9 cellular contexts compared by ENCODE assay signal in genomic region chr9:14347408-14348224, GRCh38. TPM values are rescaled to one million over a fixed set of nuclear protein-coding genes. Genes with fewer than 3 reads are reported as not detected.
A peak's percentile ranks its signal among the peaks of the same experiment; 100 is the strongest.
DNase-seq lines count a peak whose midpoint lies in the region; ATAC-seq and TF ChIP-seq lines count a peak whose summit lies in the region.
"Had no signal": no experiment of that assay in that cellular context is flagged by ENCODE, and none has a peak within 500 bp of the region (broad histone marks: within the 10 kb centered on the region; RNA-seq: fewer than 3 reads in every experiment).

No MANE protein-coding gene starts in this region.

- intact Hi-C loops in upper lobe of right lung (cut with DNase I): no loop called here

- no peaks in the 10 kb centered on the region for H3K9me2 ChIP-seq in MM.1S (replicated peaks; ENCODE audit: insufficient read depth, low read length)

- H3K36me3 ChIP-seq in mesodermal cell (ENCODE audit: control insufficient read depth, insufficient read depth, low read length): no peaks in the 10 kb centered on the region
- H3K36me3 ChIP-seq in upper lobe of right lung: no peaks in the 10 kb centered on the region
- no peaks in the 10 kb centered on the region for H3K36me3 ChIP-seq in MM.1S (replicated peaks; ENCODE audit: insufficient read depth, low read length)

- H3K4me2 ChIP-seq in MM.1S (ENCODE audit: low read depth, low read length): no peak overlapping the region

- H4K20me1 ChIP-seq in MM.1S (ENCODE audit: insufficient read depth, low read length): no peaks in the 10 kb centered on the region

- H3K27ac ChIP-seq in mesodermal cell (ENCODE audit: low read depth, low read length, severe bottlenecking) (no peak overlapping the region), upper lobe of right lung (peak overlapping the region; percentile 81), MM.1S (ENCODE audit: low read length) (no peak overlapping the region)

- peaks cover 37% of the 10 kb centered on the region for H3K4me1 ChIP-seq in mesodermal cell (ENCODE audit: control insufficient read depth, insufficient read depth, low read length, poor library complexity, severe bottlenecking)
- peaks cover 16% of the 10 kb centered on the region for H3K4me1 ChIP-seq in upper lobe of right lung
- H3K4me1 ChIP-seq in MM.1S (ENCODE audit: low read length): no peaks in the 10 kb centered on the region

- ATAC-seq in esophagus mucosa (peak; percentile 55), upper lobe of right lung (peak; percentile 52), GM18873 (IDR thresholded peaks at IDR 0.05; ENCODE audit: low FRiP score, unreplicated experiment) (no peak)

- no peaks in the 10 kb centered on the region for H3K79me2 ChIP-seq in MM.1S (ENCODE audit: low read length)

- H3K27me3 ChIP-seq in upper lobe of right lung (peaks cover 50% of the 10 kb centered on the region), MM.1S (replicated peaks; ENCODE audit: insufficient read depth, low read length) (no peaks in the 10 kb centered on the region)

- no peak overlapping the region for H2AFZ ChIP-seq in MM.1S (ENCODE audit: low read length)

- WGBS in mesodermal cell (ENCODE audit: insufficient coverage in 2 of 2), 2 experiments: 0% methylated on average over 46 to 49 of the region's 60 CpGs

- peak; percentile 22 to 83 for DNase-seq in NCI-H526 (lab: John Stamatoyannopoulos, UW)
- DNase-seq in NCI-H526 treated with DMSO at 0.1 percent for 48 hours (lab: John Stamatoyannopoulos, UW): no peak
- DNase-seq in upper lobe of right lung: no peak
- DNase-seq in MM.1S: no peak
- no peak for DNase-seq in stimulated activated CD4-positive, alpha-beta T cell treated with anti-CD3 and anti-CD28 coated beads, Interleukin-12 subunit alpha, Interleukin-12 subunit beta, amount 100 ng/mL, for 4 hours
- DNase-seq: activated B cell treated with CpG ODN at 0.5 μM for 24 hours had no signal

- H3K4me3 ChIP-seq in mesodermal cell (ENCODE audit: extremely low read depth, insufficient read depth, low read length, poor library complexity, severe bottlenecking): peak overlapping the region; percentile 33
- H3K4me3 ChIP-seq in upper lobe of right lung: peak overlapping the region; percentile 57
- H3K4me3 ChIP-seq in MM.1S (ENCODE audit: low read length): no peak overlapping the region

- peak; percentile 8 for TF ChIP-seq CTCF in upper lobe of right lung (IDR thresholded peaks at IDR 0.05)
- TF ChIP-seq CTCF in MM.1S (IDR thresholded peaks at IDR 0.05; ENCODE audit: low read length): no peak

- H3K9me3 ChIP-seq in mesodermal cell (ENCODE audit: control insufficient read depth, low read length) (no peaks in the 10 kb centered on the region), upper lobe of right lung (no peaks in the 10 kb centered on the region), MM.1S (replicated peaks; ENCODE audit: insufficient read depth, low read length) (no peaks in the 10 kb centered on the region)

- no peak overlapping the region for H3K9ac ChIP-seq in MM.1S (ENCODE audit: low read length)

- H3F3A ChIP-seq in MM.1S (ENCODE audit: insufficient read depth, low read length): no peaks in the 10 kb centered on the region

RNA-seq across cellular contexts. Expression of gene NFIB, which starts 33.7 kb away (rescaled TPM):
- total RNA-seq in esophagus mucosa (37.2 TPM), upper lobe of right lung (99.4 TPM)
- 1.9 TPM for polyA plus RNA-seq in mesodermal cell (2013, experiment 1 of 2)
- polyA plus RNA-seq in mesodermal cell (2013, experiment 2 of 2): 1.7 TPM
- total RNA-seq: activated B cell treated with CpG ODN at 0.5 μM for 24 hours had no signal

Comparison
In these comparisons a context has a peak if more than half of its experiments do, and no peak if none do; other contexts are left out.
1. DNase-seq: peak in NCI-H526 (2 of 2); none in NCI-H526 treated with DMSO at 0.1 percent for 48 hours (single experiment), upper lobe of right lung (single experiment), MM.1S (single experiment) and stimulated activated CD4-positive, alpha-beta T cell treated with anti-CD3 and anti-CD28 coated beads, Interleukin-12 subunit alpha, Interleukin-12 subunit beta, amount 100 ng/mL, for 4 hours (single experiment).